8 cellular contexts compared by ENCODE assay signal in genomic region chr13:110593430-110594130, GRCh38. TPM values are rescaled to one million over a fixed set of nuclear protein-coding genes. Genes with fewer than 3 reads are reported as not detected.
DNase-seq lines count a peak whose midpoint lies in the region; ATAC-seq and TF ChIP-seq lines count a peak whose summit lies in the region.

No MANE protein-coding gene starts in this region.

- no peaks in the 10 kb centered on the region for H3K9me3 Mint-ChIP-seq in CD4-positive, CD25-positive, alpha-beta regulatory T cell
- no peaks in the 10 kb centered on the region for H3K9me3 Mint-ChIP-seq in activated CD8-positive, alpha-beta T cell treated with anti-CD3 and anti-CD28 coated beads for 36 hours

- H3K27ac Mint-ChIP-seq in CD4-positive, CD25-positive, alpha-beta regulatory T cell: no peak overlapping the region
- no peak overlapping the region for H3K27ac Mint-ChIP-seq in activated CD8-positive, alpha-beta T cell treated with anti-CD3 and anti-CD28 coated beads for 36 hours

- TF ChIP-seq POLR2A in spleen (IDR thresholded peaks at IDR 0.05): no peak

- H3K27me3 Mint-ChIP-seq in CD4-positive, CD25-positive, alpha-beta regulatory T cell: peaks cover 21% of the 10 kb centered on the region
- H3K27me3 Mint-ChIP-seq in activated CD8-positive, alpha-beta T cell treated with anti-CD3 and anti-CD28 coated beads for 36 hours: peaks cover 6% of the 10 kb centered on the region

- H3K4me1 ChIP-seq in CD4-positive, CD25-positive, alpha-beta regulatory T cell (ENCODE audit: control insufficient read depth, insufficient read depth, low read length, poor library complexity, severe bottlenecking): no peaks in the 10 kb centered on the region
- H3K4me1 ChIP-seq in left ventricle myocardium inferior: no peaks in the 10 kb centered on the region
- H3K4me1 ChIP-seq in spleen: peaks cover 0 to 6% (median 4%) of the 10 kb centered on the region in 6 donors

- TF ChIP-seq CTCF in activated CD8-positive, alpha-beta T cell treated with anti-CD3 and anti-CD28 coated beads for 36 hours (IDR thresholded peaks at IDR 0.05): peak; percentile 64
- TF ChIP-seq CTCF in left ventricle myocardium inferior (IDR thresholded peaks at IDR 0.05; ENCODE audit: borderline replicate concordance): peak; percentile 79
- peak; percentile 50 to 77 (median 68) for TF ChIP-seq CTCF in spleen (IDR thresholded peaks at IDR 0.05 in 8 of 11, conservative IDR thresholded peaks at IDR 0.05 in 3 of 11)

- 45 to 50% (median 47%) methylated on average over 6 of the region's 6 CpGs for WGBS in spleen, 5 donors

- DNase-seq in CD4-positive, CD25-positive, alpha-beta regulatory T cell: peak in 2 of 3 donors; percentile 25 to 63
- DNase-seq in NCI-H146 treated with DMSO at 0.1 percent for 48 hours (lab: John Stamatoyannopoulos, UW; ENCODE audit: unreplicated experiment) (peak; percentile 46), left ventricle myocardium inferior (no peak), spleen (no peak)
- peak; percentile 27 for DNase-seq in activated CD8-positive, alpha-beta T cell treated with anti-CD3 and anti-CD28 coated beads for 36 hours

- no peaks in the 10 kb centered on the region for H3K36me3 ChIP-seq in CD4-positive, CD25-positive, alpha-beta regulatory T cell (ENCODE audit: control insufficient read depth, insufficient read depth, low read length)
- no peaks in the 10 kb centered on the region for H3K36me3 ChIP-seq in left ventricle myocardium inferior
- no peaks in the 10 kb centered on the region for H3K36me3 ChIP-seq in spleen

- no peak overlapping the region for H3K27ac ChIP-seq in CD4-positive, CD25-positive, alpha-beta regulatory T cell (ENCODE audit: insufficient read depth, low read length, poor library complexity, severe bottlenecking)
- H3K27ac ChIP-seq in left ventricle myocardium inferior (replicated peaks): no peak overlapping the region
- no peak overlapping the region for H3K27ac ChIP-seq in spleen

- ATAC-seq in CD4-positive, CD25-positive, alpha-beta regulatory T cell (ENCODE audit: low read depth in 2 of 2): no peak
- ATAC-seq in GM18502 (IDR thresholded peaks at IDR 0.05; ENCODE audit: poor library complexity, unreplicated experiment): peak; percentile 82
- peak; percentile 80 for ATAC-seq in HG02759 (IDR thresholded peaks at IDR 0.05; ENCODE audit: unreplicated experiment)
- peak; percentile 82 for ATAC-seq in activated CD8-positive, alpha-beta T cell treated with anti-CD3 and anti-CD28 coated beads for 36 hours
- no peak for ATAC-seq in HG03139 (IDR thresholded peaks at IDR 0.05; ENCODE audit: unreplicated experiment)

- CTCF ChIA-PET in activated CD8-positive, alpha-beta T cell treated with anti-CD3 and anti-CD28 coated beads for 36 hours (lab: Charles Lee): interaction anchor here (0.7 to 3.3 kb wide), 25 partner anchors 9 to 463 kb away, joined by 3 to 13 read pairs (median 5); partner anchors contain the start of gene NAXD

- no peaks in the 10 kb centered on the region for H3K9me3 ChIP-seq in CD4-positive, CD25-positive, alpha-beta regulatory T cell (ENCODE audit: control insufficient read depth in 2 of 2, low read length in 2 of 2)
- H3K9me3 ChIP-seq in left ventricle myocardium inferior (replicated peaks): no peaks in the 10 kb centered on the region
- H3K9me3 ChIP-seq in spleen: no peaks in the 10 kb centered on the region

- intact Hi-C loops in activated CD8-positive, alpha-beta T cell treated with anti-CD3 and anti-CD28 coated beads for 36 hours (cut with micrococcal nuclease): loop anchor here (2.0 kb wide), 1 partner anchor 227 kb away; no protein-coding TSS in a partner anchor
- intact Hi-C loops in left ventricle myocardium inferior (cut with micrococcal nuclease): loop anchor here (5.0 to 10.0 kb wide), 2 partner anchors 224 to 461 kb away; no protein-coding TSS in a partner anchor
- intact Hi-C loops in spleen (cut with DNase I; ENCODE audit: low total_unique reads): loop anchor here (10.0 kb wide), 1 partner anchor 221 kb away; no protein-coding TSS in a partner anchor

- H3K27me3 ChIP-seq in CD4-positive, CD25-positive, alpha-beta regulatory T cell (ENCODE audit: control insufficient read depth, insufficient read depth, low read length): no peaks in the 10 kb centered on the region
- H3K27me3 ChIP-seq in left ventricle myocardium inferior (ENCODE audit: low read depth): no peaks in the 10 kb centered on the region
- no peaks in the 10 kb centered on the region for H3K27me3 ChIP-seq in spleen (replicated peaks in 1 of 7)

- H3K36me3 Mint-ChIP-seq in CD4-positive, CD25-positive, alpha-beta regulatory T cell: no peaks in the 10 kb centered on the region
- no peaks in the 10 kb centered on the region for H3K36me3 Mint-ChIP-seq in activated CD8-positive, alpha-beta T cell treated with anti-CD3 and anti-CD28 coated beads for 36 hours (ENCODE audit: low read depth)

- peaks cover 0 to 3% (median 0%) of the 10 kb centered on the region in 4 donors for H3K4me1 Mint-ChIP-seq in CD4-positive, CD25-positive, alpha-beta regulatory T cell
- H3K4me1 Mint-ChIP-seq in activated CD8-positive, alpha-beta T cell treated with anti-CD3 and anti-CD28 coated beads for 36 hours (ENCODE audit: low read depth): no peaks in the 10 kb centered on the region

- H3K4me3 Mint-ChIP-seq in CD4-positive, CD25-positive, alpha-beta regulatory T cell: no peak overlapping the region
- H3K4me3 Mint-ChIP-seq in activated CD8-positive, alpha-beta T cell treated with anti-CD3 and anti-CD28 coated beads for 36 hours: no peak overlapping the region

- POLR2A ChIA-PET in activated CD8-positive, alpha-beta T cell treated with anti-CD3 and anti-CD28 coated beads for 36 hours (lab: Charles Lee): no interaction called here

- no peak overlapping the region for H3K4me3 ChIP-seq in CD4-positive, CD25-positive, alpha-beta regulatory T cell (ENCODE audit: low read depth, low read length)
- H3K4me3 ChIP-seq in left ventricle myocardium inferior (no peak overlapping the region), spleen (no peak overlapping the region)

RNA-seq across cellular contexts. Expression of gene NAXD, which starts 21.8 kb away (rescaled TPM):
- 20.8 TPM for total RNA-seq in CD4-positive, CD25-positive, alpha-beta regulatory T cell
- 10 to 100 TPM; 21.1 to 28.2 (median 24.8) TPM for polyA plus RNA-seq in CD4-positive, CD25-positive, alpha-beta regulatory T cell
- total RNA-seq in activated CD8-positive, alpha-beta T cell treated with anti-CD3 and anti-CD28 coated beads for 36 hours: 10 to 100 TPM; 22.7 to 24.8 TPM
- total RNA-seq in left ventricle myocardium inferior (28.0 TPM), spleen (10 to 100 TPM; 27.1 to 35.5 (median 34.0) TPM)
- polyA plus RNA-seq in spleen: 10 to 100 TPM; 25.1 to 40.9 (median 35.8) TPM

RNA-seq across cellular contexts. Expression of gene RAB20, which starts 32.1 kb away (rescaled TPM):
- total RNA-seq in CD4-positive, CD25-positive, alpha-beta regulatory T cell: not detected
- 1 to 10 TPM; 1.2 to 4.7 (median 2.4) TPM for polyA plus RNA-seq in CD4-positive, CD25-positive, alpha-beta regulatory T cell
- 10 to 100 TPM; 10.3 to 11.1 TPM for total RNA-seq in activated CD8-positive, alpha-beta T cell treated with anti-CD3 and anti-CD28 coated beads for 36 hours
- total RNA-seq in left ventricle myocardium inferior (13.8 TPM), spleen (10 to 100 TPM; 46.9 to 96.4 (median 61.1) TPM)
- 10 to 100 TPM; 19.1 to 49.0 (median 39.6) TPM for polyA plus RNA-seq in spleen

Comparison
In these comparisons a context has a peak if more than half of its experiments do, and no peak if none do; other contexts are left out.
1. ATAC-seq: peak in GM18502 (single experiment), HG02759 (single experiment) and activated CD8-positive, alpha-beta T cell treated with anti-CD3 and anti-CD28 coated beads for 36 hours (single experiment); none in CD4-positive, CD25-positive, alpha-beta regulatory T cell (0 of 2) and HG03139 (single experiment).
2. DNase-seq: peak in CD4-positive, CD25-positive, alpha-beta regulatory T cell (2 of 3), NCI-H146 treated with DMSO at 0.1 percent for 48 hours (single experiment) and activated CD8-positive, alpha-beta T cell treated with anti-CD3 and anti-CD28 coated beads for 36 hours (single experiment); none in left ventricle myocardium inferior (single experiment) and spleen (single experiment).
3. Peak in every context shown above with its lines, with median percentiles within 50 percentile points of each other: CTCF ChIP-seq.